In genomic region chr13:113322043-113322461, GRCh38 we compare ENCODE assay signal across 21 cellular contexts. TPM values are rescaled to one million over a fixed set of nuclear protein-coding genes. Genes with fewer than 3 reads are reported as not detected.
A peak's percentile ranks its signal among the peaks of the same experiment; 100 is the strongest.
DNase-seq lines count a peak whose midpoint lies in the region; ATAC-seq and TF ChIP-seq lines count a peak whose summit lies in the region.
"Had no signal": no experiment of that assay in that cellular context is flagged by ENCODE, and none has a peak within 500 bp of the region (broad histone marks: within the 10 kb centered on the region; RNA-seq: fewer than 3 reads in every experiment).

No MANE protein-coding gene starts in this region.

- no peak overlapping the region for H3K4me3 ChIP-seq in cardiac muscle cell
- no peak overlapping the region for H3K4me3 ChIP-seq in endodermal cell (ENCODE audit: low read length)
- H3K4me3 ChIP-seq in lower lobe of right lung = no peak overlapping the region
- H3K4me3 ChIP-seq in upper lobe of right lung = no peak overlapping the region

- H3K27ac ChIP-seq in cardiac muscle cell = peak overlapping the region; percentile 47
- H3K27ac ChIP-seq in endodermal cell (ENCODE audit: low read depth, low read length) = no peak overlapping the region
- no peak overlapping the region for H3K27ac ChIP-seq in lower lobe of right lung
- H3K27ac ChIP-seq in upper lobe of right lung = no peak overlapping the region
- H3K27ac ChIP-seq in foreskin keratinocyte = no peak overlapping the region
- H3K27ac ChIP-seq: KMS-11 had no signal

- intact Hi-C loops in left ventricle myocardium superior (cut with micrococcal nuclease) (no loop called here), lower lobe of right lung (cut with DNase I) (no loop called here), upper lobe of right lung (cut with DNase I) (no loop called here)
- intact Hi-C loops in activated CD4-positive, alpha-beta T cell treated with anti-CD3 and anti-CD28 coated beads, Interleukin-2, amount 10 ng/mL, durations not matched to agents 24 days and 14 days (cut with micrococcal nuclease) = no loop called here

- 93 to 99% methylated on average over 12 to 17 of the region's 17 CpGs for WGBS in endodermal cell (ENCODE audit: insufficient coverage in 1 of 2, insufficient read length in 1 of 2), 2 experiments

- H3K9ac ChIP-seq in endodermal cell (ENCODE audit: extremely low read depth, low read length, poor library complexity, severe bottlenecking) = no peak overlapping the region
- H3K9ac ChIP-seq: KMS-11 had no signal

- no peaks in the 10 kb centered on the region for H3K9me3 Mint-ChIP-seq in endodermal cell
- H3K9me3 Mint-ChIP-seq in activated CD4-positive, alpha-beta T cell treated with anti-CD3 and anti-CD28 coated beads, Interleukin-2, amount 10 ng/mL, durations not matched to agents 24 days and 14 days = no peaks in the 10 kb centered on the region
- H3K9me3 Mint-ChIP-seq: CD4-positive, alpha-beta T cell had no signal

- TF ChIP-seq CTCF in cardiac muscle cell (IDR thresholded peaks at IDR 0.05; ENCODE audit: low read depth, low read length) (no peak), endodermal cell (conservative IDR thresholded peaks at IDR 0.05) (no peak), lower lobe of right lung (IDR thresholded peaks at IDR 0.05) (no peak), upper lobe of right lung (IDR thresholded peaks at IDR 0.05) (no peak), foreskin keratinocyte (conservative IDR thresholded peaks at IDR 0.05) (no peak)

- no peak for DNase-seq in cardiac muscle cell (ENCODE audit: low read depth in 1 of 2, low spot score in 1 of 2)
- DNase-seq in left ventricle myocardium superior = no peak
- DNase-seq in endodermal cell = peak; percentile 43
- DNase-seq in lower lobe of right lung = peak; percentile 41
- DNase-seq in upper lobe of right lung = no peak
- DNase-seq in DMS153 (lab: John Stamatoyannopoulos, UW) = no peak
- no peak for DNase-seq in activated CD4-positive, alpha-beta T cell treated with anti-CD3 and anti-CD28 coated beads, Interleukin-2, amount 10 ng/mL, durations not matched to agents 24 days and 14 days
- no peak for DNase-seq in foreskin keratinocyte
- DNase-seq: 8988T; Caco-2; CD4-positive, alpha-beta T cell; GF-D8; NCI-H1417 treated with DMSO at 0.1 percent for 48 hours; NCI-H187 treated with DMSO at 0.1 percent for 48 hours; NCI-H2227 treated with DMSO at 0.1 percent for 48 hours; NCI-H510A treated with DMSO at 0.1 percent for 48 hours; NCI-H774; OCI-M1; SHP77 treated with DMSO at 0.1 percent for 48 hours had no signal

- H3K27me3 Mint-ChIP-seq in endodermal cell (ENCODE audit: insufficient read depth) = no peaks in the 10 kb centered on the region
- H3K27me3 Mint-ChIP-seq in activated CD4-positive, alpha-beta T cell treated with anti-CD3 and anti-CD28 coated beads, Interleukin-2, amount 10 ng/mL, durations not matched to agents 24 days and 14 days = no peaks in the 10 kb centered on the region
- H3K27me3 Mint-ChIP-seq: CD4-positive, alpha-beta T cell had no signal

- peaks cover 58% of the 10 kb centered on the region for H3K36me3 Mint-ChIP-seq in endodermal cell (ENCODE audit: low read depth)
- H3K36me3 Mint-ChIP-seq in activated CD4-positive, alpha-beta T cell treated with anti-CD3 and anti-CD28 coated beads, Interleukin-2, amount 10 ng/mL, durations not matched to agents 24 days and 14 days (ENCODE audit: low read depth) = peaks cover 28% of the 10 kb centered on the region

- H3K27me3 ChIP-seq in cardiac muscle cell (no peaks in the 10 kb centered on the region), endodermal cell (ENCODE audit: control insufficient read depth, insufficient read depth, low read length, poor library complexity, severe bottlenecking) (no peaks in the 10 kb centered on the region), lower lobe of right lung (ENCODE audit: low read depth) (no peaks in the 10 kb centered on the region), upper lobe of right lung (no peaks in the 10 kb centered on the region), foreskin keratinocyte (no peaks in the 10 kb centered on the region)

- H3K9me3 ChIP-seq in cardiac muscle cell (ENCODE audit: low read depth) (no peaks in the 10 kb centered on the region), endodermal cell (ENCODE audit: control insufficient read depth, low read length) (no peaks in the 10 kb centered on the region), lower lobe of right lung (no peaks in the 10 kb centered on the region), upper lobe of right lung (no peaks in the 10 kb centered on the region)
- H3K9me3 ChIP-seq: Caco-2 had no signal

- H3K4me1 ChIP-seq in cardiac muscle cell (ENCODE audit: low read depth) = no peaks in the 10 kb centered on the region
- H3K4me1 ChIP-seq in endodermal cell (ENCODE audit: control insufficient read depth, insufficient read depth, low read length) = no peaks in the 10 kb centered on the region
- H3K4me1 ChIP-seq in lower lobe of right lung = no peaks in the 10 kb centered on the region
- no peaks in the 10 kb centered on the region for H3K4me1 ChIP-seq in upper lobe of right lung
- no peaks in the 10 kb centered on the region for H3K4me1 ChIP-seq in foreskin keratinocyte
- H3K4me1 ChIP-seq: Caco-2 had no signal

- H3K4me3 Mint-ChIP-seq in endodermal cell = no peak overlapping the region
- no peak overlapping the region for H3K4me3 Mint-ChIP-seq in activated CD4-positive, alpha-beta T cell treated with anti-CD3 and anti-CD28 coated beads, Interleukin-2, amount 10 ng/mL, durations not matched to agents 24 days and 14 days
- H3K4me3 Mint-ChIP-seq: CD4-positive, alpha-beta T cell had no signal

- no peak overlapping the region for H3K27ac Mint-ChIP-seq in endodermal cell
- H3K27ac Mint-ChIP-seq in activated CD4-positive, alpha-beta T cell treated with anti-CD3 and anti-CD28 coated beads, Interleukin-2, amount 10 ng/mL, durations not matched to agents 24 days and 14 days = no peak overlapping the region
- H3K27ac Mint-ChIP-seq: CD4-positive, alpha-beta T cell had no signal

- H3K4me1 Mint-ChIP-seq in endodermal cell = no peaks in the 10 kb centered on the region
- no peaks in the 10 kb centered on the region for H3K4me1 Mint-ChIP-seq in activated CD4-positive, alpha-beta T cell treated with anti-CD3 and anti-CD28 coated beads, Interleukin-2, amount 10 ng/mL, durations not matched to agents 24 days and 14 days

- H3K36me3 ChIP-seq in cardiac muscle cell = peaks cover 32% of the 10 kb centered on the region
- H3K36me3 ChIP-seq in endodermal cell (ENCODE audit: control insufficient read depth, insufficient read depth, low read length) = peaks cover 67% of the 10 kb centered on the region
- H3K36me3 ChIP-seq in lower lobe of right lung = peaks cover 76% of the 10 kb centered on the region
- peaks cover 68% of the 10 kb centered on the region for H3K36me3 ChIP-seq in upper lobe of right lung

- ATAC-seq in left ventricle myocardium superior (no peak), lower lobe of right lung (peak; percentile 20 to 52), upper lobe of right lung (peak; percentile 27), foreskin keratinocyte (no peak)

RNA-seq across cellular contexts. Expression of gene LAMP1, which starts 25.0 kb away (rescaled TPM):
- total RNA-seq in cardiac muscle cell = 43.8 and 68.6 TPM in 2 replicates
- polyA plus RNA-seq in cardiac muscle cell = 60.8 and 83.7 TPM in 2 replicates
- 98.6 TPM for total RNA-seq in left ventricle myocardium superior
- total RNA-seq in endodermal cell = 100 to 1,000 TPM; 153 to 160 TPM
- polyA plus RNA-seq in endodermal cell (2013, experiment 1 of 2) = 103 TPM
- polyA plus RNA-seq in endodermal cell (2013, experiment 2 of 2) = 95.8 TPM
- total RNA-seq in lower lobe of right lung = 353 TPM
- total RNA-seq in upper lobe of right lung = 332 TPM
- 55.3 and 57.5 TPM in 2 replicates for total RNA-seq in activated CD4-positive, alpha-beta T cell treated with anti-CD3 and anti-CD28 coated beads, Interleukin-2, amount 10 ng/mL, durations not matched to agents 24 days and 14 days
- total RNA-seq in foreskin keratinocyte = 140 and 141 TPM in 2 replicates
- 135 and 145 TPM in 2 replicates for polyA plus RNA-seq in foreskin keratinocyte

RNA-seq across cellular contexts. Expression of gene GRTP1, which starts 41.9 kb away (rescaled TPM):
- total RNA-seq in cardiac muscle cell (18.2 and 24.9 TPM in 2 replicates), left ventricle myocardium superior (0.94 TPM), endodermal cell (10 to 100 TPM; 31.4 to 35.1 TPM), lower lobe of right lung (4.2 TPM), upper lobe of right lung (6.1 TPM), foreskin keratinocyte (5.0 and 10.6 TPM in 2 replicates)
- polyA plus RNA-seq in cardiac muscle cell (20.1 and 31.6 TPM in 2 replicates), foreskin keratinocyte (5.3 and 11.2 TPM in 2 replicates)
- 7.6 TPM for polyA plus RNA-seq in endodermal cell (2013, experiment 1 of 2)
- 7.7 TPM for polyA plus RNA-seq in endodermal cell (2013, experiment 2 of 2)
- total RNA-seq in activated CD4-positive, alpha-beta T cell treated with anti-CD3 and anti-CD28 coated beads, Interleukin-2, amount 10 ng/mL, durations not matched to agents 24 days and 14 days = not detected in 2 replicates
- total RNA-seq: RPMI7951 had no signal

Comparison
In these comparisons a context has a peak if more than half of its experiments do, and no peak if none do; other contexts are left out.
1. DNase-seq: peak in endodermal cell (single experiment) and lower lobe of right lung (single experiment); none in cardiac muscle cell (0 of 2), left ventricle myocardium superior (single experiment), upper lobe of right lung (single experiment), DMS153 (single experiment), activated CD4-positive, alpha-beta T cell treated with anti-CD3 and anti-CD28 coated beads, Interleukin-2, amount 10 ng/mL, durations not matched to agents 24 days and 14 days (single experiment) and foreskin keratinocyte (0 of 2).
2. ATAC-seq: peak in lower lobe of right lung (2 of 2) and upper lobe of right lung (single experiment); none in left ventricle myocardium superior (single experiment) and foreskin keratinocyte (single experiment).